17 cellular contexts compared by ENCODE assay signal in genomic region chr7:106260136-106260561, GRCh38. TPM values are rescaled to one million over a fixed set of nuclear protein-coding genes. Genes with fewer than 3 reads are reported as not detected.
DNase-seq lines count a peak whose midpoint lies in the region; ATAC-seq, FAIRE-seq and TF ChIP-seq lines count a peak whose summit lies in the region.
"Had no signal": no experiment of that assay in that cellular context is flagged by ENCODE, and none has a peak within 500 bp of the region (broad histone marks: within the 10 kb centered on the region; RNA-seq: fewer than 3 reads in every experiment).

No MANE protein-coding gene starts in this region.

- no peaks in the 10 kb centered on the region for H3K27me3 Mint-ChIP-seq in CD8-positive, alpha-beta T cell (ENCODE audit: low read depth)
- H3K27me3 Mint-ChIP-seq: CD4-positive, alpha-beta memory T cell; naive thymus-derived CD8-positive, alpha-beta T cell had no signal

- ATAC-seq in CD8-positive, alpha-beta T cell, result peak; percentile 51
- peak; percentile 79 for ATAC-seq in GM19395 (IDR thresholded peaks at IDR 0.05; ENCODE audit: unreplicated experiment)
- ATAC-seq in HG03378 (IDR thresholded peaks at IDR 0.05; ENCODE audit: unreplicated experiment), result peak; percentile 45
- ATAC-seq in K562, result no peak

- H3K36me3 Mint-ChIP-seq in CD8-positive, alpha-beta T cell, result peaks cover 75% of the 10 kb centered on the region

- POLR2A ChIA-PET in CD8-positive, alpha-beta T cell (lab: Charles Lee), result interaction anchor here (1.2 kb wide), 1 partner anchor 25 kb away, joined by 3 read pairs; the partner anchor contains the start of gene NAMPT
- POLR2A ChIA-PET in K562 (lab: Yijun Ruan, JAX), result interaction anchor here (0.6 to 4.5 kb wide), 4 partner anchors 8 to 25 kb away, joined by 3 to 21 read pairs (median 6); partner anchors contain the start of gene NAMPT

- H4K20me1 ChIP-seq in K562 (replicated peaks; ENCODE audit: control insufficient read depth, insufficient read depth, low read length), result no peaks in the 10 kb centered on the region

- no peak for TF ChIP-seq CTCF in CD8-positive, alpha-beta T cell (IDR thresholded peaks at IDR 0.05)
- TF ChIP-seq CTCF in K562 (IDR thresholded peaks at IDR 0.05 in 2 of 3, conservative IDR thresholded peaks at IDR 0.05 in 1 of 3; ENCODE audit: insufficient read depth in 2 of 3, low read depth in 1 of 3, low read length in 3 of 3) (no peak), GM20000 (IDR thresholded peaks at IDR 0.05; ENCODE audit: extremely low read depth, missing control alignments) (no peak)

- no peak for FAIRE-seq in K562 (lab: Jason Lieb, UNC)

- H3K9ac ChIP-seq in K562 (ENCODE audit: insufficient read depth in 1 of 2, low read depth in 2 of 2, low read length in 2 of 2), result no peak overlapping the region

- no peak overlapping the region for H2AFZ ChIP-seq in K562 (ENCODE audit: low read depth, low read length)

- no peak overlapping the region for H3K4me3 Mint-ChIP-seq in CD8-positive, alpha-beta T cell

- H3K27ac Mint-ChIP-seq in CD8-positive, alpha-beta T cell, result no peak overlapping the region

- H3K9me3 ChIP-seq in CD8-positive, alpha-beta T cell (ENCODE audit: low read length), result no peaks in the 10 kb centered on the region
- H3K9me3 ChIP-seq in K562 (replicated peaks; ENCODE audit: control insufficient read depth, insufficient read depth, low read depth, low read length), result no peaks in the 10 kb centered on the region
- H3K9me3 ChIP-seq: suprapubic skin had no signal

- H3K79me2 ChIP-seq in K562 (ENCODE audit: control insufficient read depth, insufficient read depth, low read length), result no peaks in the 10 kb centered on the region

- H3K4me1 Mint-ChIP-seq in CD8-positive, alpha-beta T cell (ENCODE audit: low read depth), result peaks cover 11% of the 10 kb centered on the region

- no peaks in the 10 kb centered on the region for H3K9me3 Mint-ChIP-seq in CD8-positive, alpha-beta T cell
- H3K9me3 Mint-ChIP-seq: CD4-positive, alpha-beta memory T cell; naive thymus-derived CD8-positive, alpha-beta T cell had no signal

- WGBS in K562 (ENCODE audit: insufficient coverage, low coverage, missing lambda C conversion rate), result 85% methylated on average over 2 of the region's 2 CpGs

- peaks cover 8% of the 10 kb centered on the region for H3K4me1 ChIP-seq in CD8-positive, alpha-beta T cell (ENCODE audit: insufficient read depth, low read length)
- H3K4me1 ChIP-seq in K562 (replicated peaks in 1 of 2; ENCODE audit: control insufficient read depth in 2 of 2, insufficient read depth in 2 of 2, low read length in 2 of 2), result no peaks in the 10 kb centered on the region
- H3K4me1 ChIP-seq: suprapubic skin had no signal

- H3K9me1 ChIP-seq in K562 (ENCODE audit: control insufficient read depth, insufficient read depth, low read length), result no peaks in the 10 kb centered on the region

- H3K27ac ChIP-seq in CD8-positive, alpha-beta T cell (ENCODE audit: low read depth, low read length), result no peak overlapping the region
- H3K27ac ChIP-seq in K562 (ENCODE audit: extremely low read depth, low read depth, low read length), result no peak overlapping the region
- H3K27ac ChIP-seq: dorsolateral prefrontal cortex, HL-60, SK-N-MC, suprapubic skin had no signal

- no peak overlapping the region for H3K4me3 ChIP-seq in CD8-positive, alpha-beta T cell (ENCODE audit: low read depth, low read length)
- no peak overlapping the region for H3K4me3 ChIP-seq in K562
- H3K4me3 ChIP-seq: dorsolateral prefrontal cortex, SK-N-MC, suprapubic skin had no signal

- no peak for DNase-seq in CD8-positive, alpha-beta T cell
- DNase-seq in K562 (ENCODE audit: extremely low read depth in 1 of 4, low spot score in 3 of 4) (no peak), HuH-7.5 (ENCODE audit: low spot score) (no peak), epidermal melanocyte (ENCODE audit: insufficient read length, low spot score) (no peak), GM20000 (ENCODE audit: low spot score) (no peak)
- no peak for DNase-seq in effector CD8-positive, alpha-beta T cell (lab: John Stamatoyannopoulos, UW)
- DNase-seq: activated CD8-positive, alpha-beta memory T cell treated with anti-CD3 and anti-CD28 coated beads, Interleukin-2, amount 50 U/mL, for 4 hours; dorsolateral prefrontal cortex; NCI-H2081; stimulated activated CD4-positive, alpha-beta T cell treated with anti-CD3 and anti-CD28 coated beads, Interleukin-15, amount 100 ng/mL, for 24 hours had no signal

- in situ Hi-C loops in K562 (cut with MboI), result no loop called here

- H3K36me3 ChIP-seq in CD8-positive, alpha-beta T cell (ENCODE audit: insufficient read depth, low read length), result peaks cover 4% of the 10 kb centered on the region
- peaks cover 97% of the 10 kb centered on the region for H3K36me3 ChIP-seq in K562 (ENCODE audit: control insufficient read depth, insufficient read depth, low read length)

- no peaks in the 10 kb centered on the region for H3K27me3 ChIP-seq in CD8-positive, alpha-beta T cell (ENCODE audit: insufficient read depth, low read length)
- no peaks in the 10 kb centered on the region for H3K27me3 ChIP-seq in K562 (ENCODE audit: control insufficient read depth in 2 of 2, insufficient read depth in 2 of 2, low read length in 2 of 2)
- H3K27me3 ChIP-seq: dorsolateral prefrontal cortex, suprapubic skin had no signal

- CTCF ChIA-PET in CD8-positive, alpha-beta T cell (lab: Charles Lee), result interaction anchor here (2.7 kb wide), 1 partner anchor 83 kb away, joined by 6 read pairs; no protein-coding TSS in a partner anchor
- CTCF ChIA-PET in K562 (lab: Yijun Ruan, JAX; ENCODE audit: low intra/inter-chr PET ratio), result no interaction called here

- no peak for TF ChIP-seq POLR2A in K562 (conservative IDR thresholded peaks at IDR 0.05)

- TSS peak; percentile 4 for BruUV-seq in K562 (replicated peaks; lab: Mats Ljungman, UMichigan)

- H3K4me2 ChIP-seq in K562 (ENCODE audit: insufficient read depth, low read length), result no peak overlapping the region

- TF ChIP-seq EP300 in K562 (IDR thresholded peaks at IDR 0.05; ENCODE audit: low read length), result no peak

- TF ChIP-seq RAD21 in K562 (CRISPR knock-in tag; conservative IDR thresholded peaks at IDR 0.05 in 1 of 2, IDR thresholded peaks at IDR 0.05 in 1 of 2), result no peak

- intact Hi-C loops in CD8-positive, alpha-beta T cell (cut with DNase I, micrococcal nuclease), result no loop called here
- intact Hi-C loops in K562 (cut with micrococcal nuclease), result no loop called here

TF ChIP-seq in K562, 482 proteins besides CTCF, POLR2A, EP300 and RAD21:
- no peak for TF ChIP-seq HMBOX1 (IDR thresholded peaks at IDR 0.05)
- no peak for TF ChIP-seq SREBF1 (IDR thresholded peaks at IDR 0.05; ENCODE audit: borderline replicate concordance, low read depth, low read length)
- TF ChIP-seq DIDO1 (tag; IDR thresholded peaks at IDR 0.05; ENCODE audit: low read depth), result no peak
- TF ChIP-seq PURB (CRISPR knock-in tag; IDR thresholded peaks at IDR 0.05; ENCODE audit: low read depth), result no peak
- no peak for TF ChIP-seq STAG1 (CRISPR knock-in tag; IDR thresholded peaks at IDR 0.05; ENCODE audit: borderline replicate concordance)
TF ChIP-seq in K562: peak in this region for 0.

RNA-seq across cellular contexts. Expression of gene NAMPT, which starts 24.6 kb away (rescaled TPM):
- 100 to 1,000 TPM; 188 to 198 TPM for total RNA-seq in CD8-positive, alpha-beta T cell
- total RNA-seq in K562 (2011; cell fraction: chromatin; rRNA removed; ENCODE audit: low replicate concordance), result 53.3 and 184 TPM in 2 replicates
- 23.0 and 32.8 TPM in 2 replicates for total RNA-seq in K562 (2011; cell fraction: nucleolus; rRNA removed)
- total RNA-seq in K562 (2011; cell fraction: nucleoplasm; rRNA removed), result 75.4 and 125 TPM in 2 replicates
- total RNA-seq in K562 (2014; rRNA removed) (61.4 and 71.7 TPM in 2 replicates), K562 (2014; rRNA removed; fragmentation: Illumina TruSeq; extraction: Trizol) (160 and 179 TPM in 2 replicates), K562 (2015; rRNA removed; fragmentation: Illumina TruSeq; extraction: Trizol) (134 and 151 TPM in 2 replicates), K562 (2021) (134 and 150 TPM in 2 replicates)
- polyA plus RNA-seq in K562 (2011; rRNA removed) (70.1 and 106 TPM in 2 replicates), K562 (2014; fragmentation: Illumina TruSeq; extraction: Trizol) (113 and 133 TPM in 2 replicates), K562 (2014; fragmentation: Nextera tagmentation; extraction: Ambion mirVana) (10 to 100 TPM; 41.1 to 56.6 TPM), K562 (2014; rRNA removed) (79.6 and 90.7 TPM in 2 replicates)
- polyA plus RNA-seq in K562 (2011; cell fraction: cytosol; rRNA removed), result 16.2 and 27.0 TPM in 2 replicates
- polyA plus RNA-seq in K562 (2011; cell fraction: nucleus; rRNA removed), result 20.3 and 26.6 TPM in 2 replicates
- 86.7 and 97.4 TPM in 2 replicates for polyA plus RNA-seq in K562 (2012)
- polyA minus RNA-seq in K562 (2011; rRNA and poly(A)+ RNA removed), result 158 and 163 TPM in 2 replicates
- polyA minus RNA-seq in K562 (2011; cell fraction: cytosol; rRNA and poly(A)+ RNA removed), result 86.7 and 104 TPM in 2 replicates
- 62.3 and 99.6 TPM in 2 replicates for polyA minus RNA-seq in K562 (2011; cell fraction: nucleus; rRNA and poly(A)+ RNA removed)
